12 cellular contexts compared by ENCODE assay signal in the genomic region with DNA sequence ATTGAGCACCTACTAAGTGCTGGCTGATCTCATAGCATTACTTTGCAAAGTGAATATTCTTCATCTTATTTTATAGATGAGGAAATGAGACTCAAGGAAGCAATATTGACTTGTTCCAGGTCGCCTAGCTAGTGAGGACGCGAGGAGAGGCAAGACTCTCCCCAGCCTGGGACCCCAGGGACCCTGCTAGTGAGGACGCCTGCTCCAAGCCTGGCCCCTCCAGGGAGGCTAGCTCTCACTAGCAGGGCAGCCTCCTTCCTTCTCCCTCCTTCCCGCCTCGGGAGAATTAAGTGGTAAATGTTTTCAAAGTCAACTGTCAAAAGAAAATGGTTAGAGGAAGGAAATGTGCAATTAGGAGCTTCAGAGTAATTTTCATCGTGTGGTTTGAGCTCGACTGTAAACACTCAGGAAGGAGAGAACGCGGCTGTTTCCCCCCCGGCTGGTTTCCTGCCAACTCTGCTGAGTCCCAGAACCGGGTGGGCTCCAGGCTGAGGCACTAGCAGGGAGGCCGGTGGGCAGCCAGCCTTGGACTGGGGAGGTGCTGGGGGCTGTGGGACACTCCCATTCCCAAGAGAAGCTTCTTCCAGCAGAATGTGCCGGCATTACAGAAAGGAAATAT. TPM values are rescaled to one million over a fixed set of nuclear protein-coding genes. Genes with fewer than 3 reads are reported as not detected.
DNase-seq lines count a peak whose midpoint lies in the region; ATAC-seq, FAIRE-seq and TF ChIP-seq lines count a peak whose summit lies in the region.
"Had no signal": no experiment of that assay in that cellular context is flagged by ENCODE, and none has a peak within 500 bp of the region (broad histone marks: within the 10 kb centered on the region; RNA-seq: fewer than 3 reads in every experiment).

No MANE protein-coding gene starts in this region.

- DNase-seq in H4 (ENCODE audit: low spot score) (peak; percentile 47), NOMO-1 treated with DMSO at 0.1 percent for 48 hours (lab: John Stamatoyannopoulos, UW; ENCODE audit: unreplicated experiment) (peak; percentile 86), prostate gland (ENCODE audit: low spot score) (no peak), pancreas (no peak)
- DNase-seq: cerebellar nuclear complex, hypothalamus, NCI-H446 treated with DMSO at 0.1 percent for 48 hours, occipital lobe had no signal

- H3K9me3 ChIP-seq in neutrophil (no peaks in the 10 kb centered on the region), prostate gland (no peaks in the 10 kb centered on the region), pancreas (no peaks in the 10 kb centered on the region)

- H3K36me3 Mint-ChIP-seq in activated naive CD4-positive, alpha-beta T cell treated with anti-CD3 and anti-CD28 coated beads, Interleukin-2, amount 50 U/mL, for 24 hours = no peaks in the 10 kb centered on the region

- FAIRE-seq in pancreas (lab: Jason Lieb, UNC) = no peak

- H3K4me3 ChIP-seq in neutrophil (ENCODE audit: low read depth in 1 of 2, low read length in 1 of 2) = peak overlapping the region; percentile 20 to 31
- H3K4me3 ChIP-seq in prostate gland = no peak overlapping the region
- H3K4me3 ChIP-seq in pancreas = no peak overlapping the region

- intact Hi-C loops in prostate gland (cut with DNase I) = no loop called here
- intact Hi-C loops in pancreas (cut with DNase I) = no loop called here

- TF ChIP-seq CTCF in neutrophil (IDR thresholded peaks at IDR 0.05) = no peak
- no peak for TF ChIP-seq CTCF in prostate gland (IDR thresholded peaks at IDR 0.05)
- TF ChIP-seq CTCF in pancreas (IDR thresholded peaks at IDR 0.05) = no peak

- H3K36me3 ChIP-seq in neutrophil = no peaks in the 10 kb centered on the region
- H3K36me3 ChIP-seq in prostate gland = no peaks in the 10 kb centered on the region
- H3K36me3 ChIP-seq in pancreas = no peaks in the 10 kb centered on the region

- 31% methylated on average over 14 of the region's 14 CpGs for WGBS in prostate gland
- 67 to 70% methylated on average over 14 of the region's 14 CpGs for WGBS in pancreas, 2 donors

- H3K4me1 Mint-ChIP-seq in activated naive CD4-positive, alpha-beta T cell treated with anti-CD3 and anti-CD28 coated beads, Interleukin-2, amount 50 U/mL, for 24 hours = peaks cover 31% of the 10 kb centered on the region

- peak overlapping the region; percentile 79 for H3K27ac Mint-ChIP-seq in activated naive CD4-positive, alpha-beta T cell treated with anti-CD3 and anti-CD28 coated beads, Interleukin-2, amount 50 U/mL, for 24 hours

- H3K27ac ChIP-seq in neutrophil (peak overlapping the region; percentile 76), prostate gland (no peak overlapping the region), pancreas (no peak overlapping the region)

- H3K9me3 Mint-ChIP-seq in activated naive CD4-positive, alpha-beta T cell treated with anti-CD3 and anti-CD28 coated beads, Interleukin-2, amount 50 U/mL, for 24 hours = no peaks in the 10 kb centered on the region

- H3K27me3 ChIP-seq in neutrophil = no peaks in the 10 kb centered on the region
- no peaks in the 10 kb centered on the region for H3K27me3 ChIP-seq in prostate gland (replicated peaks; ENCODE audit: insufficient read depth)
- no peaks in the 10 kb centered on the region for H3K27me3 ChIP-seq in pancreas

- no peak for TF ChIP-seq POLR2A in prostate gland (IDR thresholded peaks at IDR 0.05)

- peaks cover 28 to 40% of the 10 kb centered on the region in 2 experiments for H3K4me1 ChIP-seq in neutrophil (ENCODE audit: control insufficient read depth in 1 of 2, insufficient read depth in 1 of 2, low read depth in 1 of 2, low read length in 1 of 2)
- no peaks in the 10 kb centered on the region for H3K4me1 ChIP-seq in prostate gland (replicated peaks)
- no peaks in the 10 kb centered on the region for H3K4me1 ChIP-seq in pancreas

- ATAC-seq in HG03378 (IDR thresholded peaks at IDR 0.05; ENCODE audit: unreplicated experiment) (no peak), HG02938 (IDR thresholded peaks at IDR 0.05; ENCODE audit: unreplicated experiment) (no peak), pancreas (no peak)

- peak overlapping the region; percentile 67 for H3K4me3 Mint-ChIP-seq in activated naive CD4-positive, alpha-beta T cell treated with anti-CD3 and anti-CD28 coated beads, Interleukin-2, amount 50 U/mL, for 24 hours

- no peaks in the 10 kb centered on the region for H3K27me3 Mint-ChIP-seq in activated naive CD4-positive, alpha-beta T cell treated with anti-CD3 and anti-CD28 coated beads, Interleukin-2, amount 50 U/mL, for 24 hours

RNA-seq across cellular contexts. Expression of gene MYEOV, which starts 17.9 kb away (rescaled TPM):
- 2.2 TPM in 1 of 2 replicates, not detected in the other for total RNA-seq in H4 (2014; rRNA removed; shearing (Covaris generic))
- total RNA-seq in prostate gland (1 to 10 TPM in 1 of 2 donors, not detected in 1; 1.1 TPM), pancreas (1 to 10 TPM in 4 of 6 donors, under 1 TPM in 1, not detected in 1; 0.37 to 3.8 (median 3.0) TPM)
- polyA plus RNA-seq in pancreas = 1 to 10 TPM; 3.2 to 3.7 TPM
- total RNA-seq: occipital lobe had no signal

Comparison
In these comparisons a context has a peak if more than half of its experiments do, and no peak if none do; other contexts are left out.
1. DNase-seq: peak in H4 (single experiment) and NOMO-1 treated with DMSO at 0.1 percent for 48 hours (single experiment); none in prostate gland (single experiment) and pancreas (0 of 6).
2. H3K4me3 ChIP-seq: peak in neutrophil (2 of 2); none in prostate gland (0 of 2) and pancreas (0 of 4).